Comparison of ENCODE assay signal across 16 cellular contexts in genomic region chr9:100499866-100500265, GRCh38. TPM values are rescaled to one million over a fixed set of nuclear protein-coding genes. Genes with fewer than 3 reads are reported as not detected.
A peak's percentile ranks its signal among the peaks of the same experiment; 100 is the strongest.
DNase-seq lines count a peak whose midpoint lies in the region; ATAC-seq and TF ChIP-seq lines count a peak whose summit lies in the region.
"Had no signal": no experiment of that assay in that cellular context is flagged by ENCODE, and none has a peak within 500 bp of the region (broad histone marks: within the 10 kb centered on the region; RNA-seq: fewer than 3 reads in every experiment).

No MANE protein-coding gene starts in this region.

- no peaks in the 10 kb centered on the region for H3K36me3 Mint-ChIP-seq in CD4-positive, alpha-beta T cell (ENCODE audit: low read depth)
- peaks cover 19% of the 10 kb centered on the region for H3K36me3 Mint-ChIP-seq in progenitor cell of endocrine pancreas (ENCODE audit: insufficient read depth)
- H3K36me3 Mint-ChIP-seq: CD4-positive, alpha-beta memory T cell; IgD-negative memory B cell had no signal

- H3K4me2 ChIP-seq in MM.1S (ENCODE audit: low read depth, low read length) (peak overlapping the region; percentile 31; the same call in 1 of the 2 replicates), OCI-LY7 (ENCODE audit: low read length) (peak overlapping the region; percentile 55)

- no peak overlapping the region for H3K4me3 Mint-ChIP-seq in CD4-positive, alpha-beta T cell
- H3K4me3 Mint-ChIP-seq in progenitor cell of endocrine pancreas (ENCODE audit: low read depth) = no peak overlapping the region
- H3K4me3 Mint-ChIP-seq: CD4-positive, alpha-beta memory T cell; IgD-negative memory B cell had no signal

- H3K4me3 ChIP-seq in MM.1S (ENCODE audit: low read length) = no peak overlapping the region
- H3K4me3 ChIP-seq in OCI-LY7 (ENCODE audit: low read depth, low read length, poor library complexity, severe bottlenecking) = no peak overlapping the region
- H3K4me3 ChIP-seq: HAP-1 had no signal

- H3F3A ChIP-seq in MM.1S (ENCODE audit: insufficient read depth, low read length) = no peaks in the 10 kb centered on the region

- intact Hi-C loops in OCI-LY7 (cut with micrococcal nuclease; ENCODE audit: unreplicated experiment) = no loop called here
- intact Hi-C loops in CD4-positive, alpha-beta T cell (cut with DNase I, micrococcal nuclease) = no loop called here

- 0 out of 2 replicates have a peak overlapping the region, but pooled peaks have one; percentile 5 for H2AFZ ChIP-seq in MM.1S (ENCODE audit: low read length)
- H2AFZ ChIP-seq in OCI-LY7 (ENCODE audit: low read length) = peak overlapping the region; percentile 42; the same call in 1 of the 2 replicates

- CTCF ChIA-PET in OCI-LY7 (lab: Charles Lee; ENCODE audit: unreplicated experiment) = no interaction called here
- CTCF ChIA-PET in CD4-positive, alpha-beta T cell (lab: Charles Lee) = no interaction called here

- no peak for ATAC-seq in CD4-positive, alpha-beta T cell (ENCODE audit: poor library complexity)
- ATAC-seq: HepG2 had no signal

- no peak overlapping the region for H3K9ac ChIP-seq in MM.1S (ENCODE audit: low read length)

- no peaks in the 10 kb centered on the region for H4K20me1 ChIP-seq in MM.1S (ENCODE audit: insufficient read depth, low read length)
- H4K20me1 ChIP-seq in OCI-LY7 (ENCODE audit: insufficient read depth, low read length) = no peaks in the 10 kb centered on the region

- H3K9me2 ChIP-seq in MM.1S (replicated peaks; ENCODE audit: insufficient read depth, low read length) = no peaks in the 10 kb centered on the region
- no peaks in the 10 kb centered on the region for H3K9me2 ChIP-seq in OCI-LY7 (ENCODE audit: insufficient read depth, low read length)

- H3K9me3 ChIP-seq in MM.1S (replicated peaks; ENCODE audit: insufficient read depth, low read length) (no peaks in the 10 kb centered on the region), OCI-LY7 (ENCODE audit: low read length) (no peaks in the 10 kb centered on the region)
- no peaks in the 10 kb centered on the region for H3K9me3 ChIP-seq in CD4-positive, alpha-beta T cell (ENCODE audit: control insufficient read depth, low read length)
- H3K9me3 ChIP-seq: HAP-1 had no signal

- no peak overlapping the region for H3K27ac ChIP-seq in MM.1S (ENCODE audit: low read length)
- H3K27ac ChIP-seq in OCI-LY7 (ENCODE audit: low read depth, low read length, poor library complexity, severe bottlenecking) = no peak overlapping the region
- H3K27ac ChIP-seq in CD4-positive, alpha-beta T cell (ENCODE audit: low read depth, low read length) = no peak overlapping the region
- H3K27ac ChIP-seq: C4-2B had no signal

- H3K27ac Mint-ChIP-seq in CD4-positive, alpha-beta T cell = no peak overlapping the region
- H3K27ac Mint-ChIP-seq in progenitor cell of endocrine pancreas = no peak overlapping the region
- H3K27ac Mint-ChIP-seq: CD4-positive, alpha-beta memory T cell; IgD-negative memory B cell had no signal

- H3K79me2 ChIP-seq in MM.1S (ENCODE audit: low read length) (no peaks in the 10 kb centered on the region), OCI-LY7 (ENCODE audit: insufficient read depth, low read depth, low read length) (no peaks in the 10 kb centered on the region)

- no peaks in the 10 kb centered on the region for H3K27me3 Mint-ChIP-seq in CD4-positive, alpha-beta T cell
- H3K27me3 Mint-ChIP-seq in progenitor cell of endocrine pancreas = no peaks in the 10 kb centered on the region
- H3K27me3 Mint-ChIP-seq: IgD-negative memory B cell had no signal

- DNase-seq in MM.1S (no peak), OCI-LY7 (ENCODE audit: low spot score) (no peak), cerebellum (ENCODE audit: low spot score) (peak; percentile 69), kidney tubule cell (ENCODE audit: low spot score) (no peak), Ammon's horn (ENCODE audit: low spot score) (no peak), progenitor cell of endocrine pancreas (ENCODE audit: low spot score, unreplicated experiment) (no peak)
- DNase-seq in CD4-positive, alpha-beta T cell = no peak
- DNase-seq: ACHN; CD4-positive, alpha-beta memory T cell; DMS153; DMS79; GF-D8 had no signal

- H3K4me1 ChIP-seq in MM.1S (ENCODE audit: low read length) = peaks cover 8% of the 10 kb centered on the region
- H3K4me1 ChIP-seq in OCI-LY7 (ENCODE audit: insufficient read depth, low read length, poor library complexity, severe bottlenecking) = peaks cover 15% of the 10 kb centered on the region

- no peaks in the 10 kb centered on the region for H3K9me3 Mint-ChIP-seq in CD4-positive, alpha-beta T cell
- H3K9me3 Mint-ChIP-seq in progenitor cell of endocrine pancreas (ENCODE audit: low read depth) = no peaks in the 10 kb centered on the region
- H3K9me3 Mint-ChIP-seq: CD4-positive, alpha-beta memory T cell; IgD-negative memory B cell had no signal

- H3K36me3 ChIP-seq in MM.1S (replicated peaks; ENCODE audit: insufficient read depth, low read length) (0 out of 2 replicates have a peak, but pooled peaks cover 4% of the 10 kb centered on the region), OCI-LY7 (ENCODE audit: insufficient read depth, low read length) (peaks cover 5% of the 10 kb centered on the region; the same call in 1 of the 2 replicates)

- BruUV-seq in OCI-LY7 (replicated peaks; lab: Mats Ljungman, UMichigan) = no TSS peak

- H3K4me1 Mint-ChIP-seq in CD4-positive, alpha-beta T cell (ENCODE audit: low read depth) = no peaks in the 10 kb centered on the region
- H3K4me1 Mint-ChIP-seq in progenitor cell of endocrine pancreas (ENCODE audit: low read depth) = peaks cover 6% of the 10 kb centered on the region

- H3K27me3 ChIP-seq in MM.1S (replicated peaks; ENCODE audit: insufficient read depth, low read length) = no peaks in the 10 kb centered on the region
- no peaks in the 10 kb centered on the region for H3K27me3 ChIP-seq in CD4-positive, alpha-beta T cell (ENCODE audit: control insufficient read depth, insufficient read depth, low read length)

- POLR2A ChIA-PET in OCI-LY7 (lab: Charles Lee) = interaction anchor here (0.7 kb wide), 1 partner anchor 24 kb away, joined by 3 read pairs; no protein-coding TSS in a partner anchor
- POLR2A ChIA-PET in CD4-positive, alpha-beta T cell (lab: Charles Lee) = no interaction called here

- TF ChIP-seq CTCF in MM.1S (IDR thresholded peaks at IDR 0.05; ENCODE audit: low read length) (no peak), OCI-LY7 (conservative IDR thresholded peaks at IDR 0.05; ENCODE audit: low read length) (no peak), progenitor cell of endocrine pancreas (IDR thresholded peaks at IDR 0.05; ENCODE audit: unreplicated experiment) (no peak)
- no peak for TF ChIP-seq CTCF in CD4-positive, alpha-beta T cell (IDR thresholded peaks at IDR 0.05)

RNA-seq across cellular contexts. Expression of gene TMEFF1, which starts 26.9 kb away (rescaled TPM):
- total RNA-seq in OCI-LY7 (2014; rRNA removed; shearing (Covaris generic)) = 4.7 and 5.9 TPM in 2 replicates
- total RNA-seq in OCI-LY7 (2022) = 3.6 and 3.7 TPM in 2 replicates
- total RNA-seq in cerebellum = 38.7 TPM
- not detected for total RNA-seq in CD4-positive, alpha-beta T cell
- total RNA-seq in progenitor cell of endocrine pancreas = 69.1 and 78.1 TPM in 2 replicates
- total RNA-seq: CD4-positive, alpha-beta memory T cell had no signal

Comparison
In these comparisons a context has a peak if more than half of its experiments do, and no peak if none do; other contexts are left out.
1. RNA of gene TMEFF1, which starts 26.9 kb away (total RNA-seq): 69.1 to 78.1 TPM in progenitor cell of endocrine pancreas, 38.7 TPM in cerebellum (single experiment) and 3.6 to 5.9 TPM in OCI-LY7; not detected in CD4-positive, alpha-beta T cell; every median in the first group is over 4 times any median in the second.